Comparison of ENCODE assay signal across 15 cellular contexts in the genomic region with DNA sequence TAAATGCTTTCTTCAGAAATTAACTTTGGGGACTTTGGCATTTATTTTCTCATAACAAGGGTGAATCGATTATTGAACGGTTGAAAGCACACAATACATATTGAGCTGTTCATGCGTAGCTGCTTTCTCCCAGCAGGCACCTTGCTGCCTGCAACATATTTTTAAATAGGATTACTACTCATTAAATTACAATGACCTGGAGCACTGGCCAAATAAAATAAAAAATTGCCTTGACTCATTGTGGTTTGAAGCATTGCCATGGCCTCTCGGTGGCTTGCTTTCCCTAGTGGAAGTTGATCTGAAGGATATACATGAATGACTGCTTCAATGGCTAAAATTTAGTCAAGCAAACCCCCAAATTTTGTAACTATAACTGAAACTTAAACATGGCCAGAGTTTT.
DNase-seq lines count a peak whose midpoint lies in the region; ATAC-seq, FAIRE-seq and TF ChIP-seq lines count a peak whose summit lies in the region.
"Had no signal": no experiment of that assay in that cellular context is flagged by ENCODE, and none has a peak within 500 bp of the region (broad histone marks: within the 10 kb centered on the region; RNA-seq: fewer than 3 reads in every experiment).

No MANE protein-coding gene starts in this region.

- no peak overlapping the region for H3K27ac Mint-ChIP-seq in natural killer cell treated with Interleukin-12 subunit alpha and Interleukin-12 subunit beta and Interleukin-15 and Interleukin-18, amount 100 ng/mL, for 72 hours
- H3K27ac Mint-ChIP-seq: activated T-cell treated with anti-CD3 and anti-CD28 coated beads, Interleukin-2, amount 50 U/mL, for 24 hours; natural killer cell had no signal

- H3K27me3 ChIP-seq in bronchial epithelial cell (ENCODE audit: control insufficient read depth, insufficient read depth, low read length) (no peaks in the 10 kb centered on the region), osteoblast (ENCODE audit: insufficient read depth, low read length) (peaks cover 30% of the 10 kb centered on the region)
- H3K27me3 ChIP-seq: heart left ventricle had no signal

- no peak overlapping the region for H3K27ac ChIP-seq in osteoblast (ENCODE audit: low read depth, low read length)
- H3K27ac ChIP-seq: heart left ventricle, left ventricle myocardium inferior had no signal

- peaks cover 9% of the 10 kb centered on the region for H3K4me1 ChIP-seq in osteoblast (ENCODE audit: insufficient read depth, low read length)
- H3K4me1 ChIP-seq: heart left ventricle, left ventricle myocardium inferior had no signal

- no peak overlapping the region for H2AFZ ChIP-seq in osteoblast (ENCODE audit: low read length)

- peak overlapping the region; percentile 53 for H3K4me2 ChIP-seq in osteoblast (ENCODE audit: insufficient read depth, low read length)

- H3K9me3 ChIP-seq in osteoblast (ENCODE audit: low read depth, low read length) = no peaks in the 10 kb centered on the region
- H3K9me3 ChIP-seq: heart left ventricle, left ventricle myocardium inferior had no signal

- no peaks in the 10 kb centered on the region for H3K4me1 Mint-ChIP-seq in natural killer cell treated with Interleukin-12 subunit alpha and Interleukin-12 subunit beta and Interleukin-15 and Interleukin-18, amount 100 ng/mL, for 72 hours (ENCODE audit: low read depth in 2 of 2)
- H3K4me1 Mint-ChIP-seq: natural killer cell had no signal

- TF ChIP-seq CTCF in bronchial epithelial cell (IDR thresholded peaks at IDR 0.05; ENCODE audit: insufficient read depth, low read length, severe bottlenecking) = no peak
- no peak for TF ChIP-seq CTCF in osteoblast (IDR thresholded peaks at IDR 0.05; ENCODE audit: extremely low read depth, low read depth, low read length)

- ATAC-seq in natural killer cell treated with Interleukin-12 subunit alpha and Interleukin-12 subunit beta and Interleukin-15 and Interleukin-18, amount 100 ng/mL, for 72 hours = no peak
- ATAC-seq in GM21737 (IDR thresholded peaks at IDR 0.05; ENCODE audit: unreplicated experiment) = no peak
- ATAC-seq in HG03571 (IDR thresholded peaks at IDR 0.05; ENCODE audit: unreplicated experiment) = no peak
- ATAC-seq: natural killer cell had no signal

- no peaks in the 10 kb centered on the region for H4K20me1 ChIP-seq in osteoblast (ENCODE audit: insufficient read depth, low read length)

- peaks cover 4% of the 10 kb centered on the region for H3K9me3 Mint-ChIP-seq in natural killer cell treated with Interleukin-12 subunit alpha and Interleukin-12 subunit beta and Interleukin-15 and Interleukin-18, amount 100 ng/mL, for 72 hours
- H3K9me3 Mint-ChIP-seq: activated T-cell treated with anti-CD3 and anti-CD28 coated beads, Interleukin-2, amount 50 U/mL, for 24 hours had no signal

- H3K36me3 ChIP-seq in bronchial epithelial cell (ENCODE audit: control insufficient read depth, insufficient read depth, low read length) (no peaks in the 10 kb centered on the region), osteoblast (ENCODE audit: insufficient read depth, low read length) (no peaks in the 10 kb centered on the region)
- H3K36me3 ChIP-seq: heart left ventricle, left ventricle myocardium inferior had no signal

- no peaks in the 10 kb centered on the region for H3K36me3 Mint-ChIP-seq in natural killer cell treated with Interleukin-12 subunit alpha and Interleukin-12 subunit beta and Interleukin-15 and Interleukin-18, amount 100 ng/mL, for 72 hours
- H3K36me3 Mint-ChIP-seq: natural killer cell had no signal

- H3K4me3 Mint-ChIP-seq in natural killer cell treated with Interleukin-12 subunit alpha and Interleukin-12 subunit beta and Interleukin-15 and Interleukin-18, amount 100 ng/mL, for 72 hours = no peak overlapping the region
- H3K4me3 Mint-ChIP-seq: activated T-cell treated with anti-CD3 and anti-CD28 coated beads, Interleukin-2, amount 50 U/mL, for 24 hours; natural killer cell had no signal

- no peaks in the 10 kb centered on the region for H3K27me3 Mint-ChIP-seq in natural killer cell treated with Interleukin-12 subunit alpha and Interleukin-12 subunit beta and Interleukin-15 and Interleukin-18, amount 100 ng/mL, for 72 hours
- H3K27me3 Mint-ChIP-seq: activated T-cell treated with anti-CD3 and anti-CD28 coated beads, Interleukin-2, amount 50 U/mL, for 24 hours had no signal

- H3K79me2 ChIP-seq in osteoblast (ENCODE audit: insufficient read depth, low read length) = no peaks in the 10 kb centered on the region

- FAIRE-seq in bronchial epithelial cell (lab: Jason Lieb, UNC) = no peak

- H3K4me3 ChIP-seq in bronchial epithelial cell (ENCODE audit: low read depth, low read length) = no peak overlapping the region
- no peak overlapping the region for H3K4me3 ChIP-seq in osteoblast (ENCODE audit: insufficient read depth, low read length)
- H3K4me3 ChIP-seq: heart left ventricle, left ventricle myocardium inferior had no signal

- peak; percentile 27 for DNase-seq in GM03348 (ENCODE audit: low spot score)
- peak; percentile 36 for DNase-seq in NCI-H1092 treated with DMSO at 0.1 percent for 48 hours (lab: John Stamatoyannopoulos, UW)
- peak; percentile 18 for DNase-seq in bronchial epithelial cell (ENCODE audit: low read depth)
- DNase-seq in osteoblast (ENCODE audit: insufficient read length, low spot score, missing footprints) = peak; percentile 58
- DNase-seq in natural killer cell treated with Interleukin-12 subunit alpha and Interleukin-12 subunit beta and Interleukin-15 and Interleukin-18, amount 100 ng/mL, for 72 hours (ENCODE audit: low spot score) = no peak
- DNase-seq in pons (ENCODE audit: low spot score) = no peak
- DNase-seq: activated T-cell treated with anti-CD3 and anti-CD28 coated beads, Interleukin-2, amount 50 U/mL, for 24 hours; amygdala; effector CD4-positive, alpha-beta T cell; heart left ventricle; left ventricle myocardium inferior; natural killer cell; substantia nigra had no signal

Comparison
In these comparisons a context has a peak if more than half of its experiments do, and no peak if none do; other contexts are left out.
1. DNase-seq: peak in GM03348 (single experiment), NCI-H1092 treated with DMSO at 0.1 percent for 48 hours (single experiment), bronchial epithelial cell (single experiment) and osteoblast (single experiment); none in natural killer cell treated with Interleukin-12 subunit alpha and Interleukin-12 subunit beta and Interleukin-15 and Interleukin-18, amount 100 ng/mL, for 72 hours (single experiment) and pons (single experiment).